ENCODE assay signal across 8 cellular contexts in genomic region chr1:65254320-65255087, GRCh38.
DNase-seq lines count a peak whose midpoint lies in the region; ATAC-seq lines count a peak whose summit lies in the region.

No MANE protein-coding gene starts in this region.

- DNase-seq in COR-L47 (lab: John Stamatoyannopoulos, UW) (peak; percentile 88), NOMO-1 treated with DMSO at 0.1 percent for 48 hours (lab: John Stamatoyannopoulos, UW; ENCODE audit: unreplicated experiment) (peak; percentile 59), epidermal melanocyte (ENCODE audit: insufficient read length, low spot score) (peak; percentile 74)
- DNase-seq in activated CD8-positive, alpha-beta memory T cell treated with anti-CD3 and anti-CD28 coated beads, Interleukin-2, amount 50 U/mL, for 4 hours: peak; percentile 88
- peak; percentile 87 for DNase-seq in stimulated activated CD8-positive, alpha-beta memory T cell treated with anti-CD3 and anti-CD28 coated beads, Interleukin-4, amount 100 ng/mL, for 48 hours

- H3K4me1 ChIP-seq in mucosa of rectum (ENCODE audit: control insufficient read depth in 2 of 2, insufficient read depth in 2 of 2, low read length in 2 of 2): peaks cover 11 to 12% of the 10 kb centered on the region in 2 donors

- peaks cover 0 to 3% of the 10 kb centered on the region in 2 donors for H3K27me3 ChIP-seq in mucosa of rectum (ENCODE audit: control insufficient read depth in 2 of 2, insufficient read depth in 2 of 2, low read length in 2 of 2)

- H3K9ac ChIP-seq in mucosa of rectum (ENCODE audit: low read depth in 1 of 2, low read length in 2 of 2): peak overlapping the region; percentile 41 to 72

- no peaks in the 10 kb centered on the region for H3K36me3 ChIP-seq in mucosa of rectum (ENCODE audit: control insufficient read depth in 2 of 2, insufficient read depth in 2 of 2, low read length in 2 of 2)

- peak; percentile 97 for ATAC-seq in GM19463 (IDR thresholded peaks at IDR 0.05; ENCODE audit: unreplicated experiment)
- peak; percentile 54 for ATAC-seq in HG03575 (IDR thresholded peaks at IDR 0.05; ENCODE audit: extremely low read depth, insufficient number of reproducible peaks, low FRiP score, unreplicated experiment)

- no peaks in the 10 kb centered on the region for H3K9me3 ChIP-seq in mucosa of rectum (ENCODE audit: control insufficient read depth in 2 of 2, low read length in 2 of 2)

- H3K4me3 ChIP-seq in mucosa of rectum (ENCODE audit: low read length in 2 of 2): peak overlapping the region; percentile 69 to 83

- H3K27ac ChIP-seq in mucosa of rectum (ENCODE audit: low read depth in 2 of 2, low read length in 2 of 2): no peak overlapping the region
